22 cellular contexts compared by ENCODE assay signal in the genomic region with DNA sequence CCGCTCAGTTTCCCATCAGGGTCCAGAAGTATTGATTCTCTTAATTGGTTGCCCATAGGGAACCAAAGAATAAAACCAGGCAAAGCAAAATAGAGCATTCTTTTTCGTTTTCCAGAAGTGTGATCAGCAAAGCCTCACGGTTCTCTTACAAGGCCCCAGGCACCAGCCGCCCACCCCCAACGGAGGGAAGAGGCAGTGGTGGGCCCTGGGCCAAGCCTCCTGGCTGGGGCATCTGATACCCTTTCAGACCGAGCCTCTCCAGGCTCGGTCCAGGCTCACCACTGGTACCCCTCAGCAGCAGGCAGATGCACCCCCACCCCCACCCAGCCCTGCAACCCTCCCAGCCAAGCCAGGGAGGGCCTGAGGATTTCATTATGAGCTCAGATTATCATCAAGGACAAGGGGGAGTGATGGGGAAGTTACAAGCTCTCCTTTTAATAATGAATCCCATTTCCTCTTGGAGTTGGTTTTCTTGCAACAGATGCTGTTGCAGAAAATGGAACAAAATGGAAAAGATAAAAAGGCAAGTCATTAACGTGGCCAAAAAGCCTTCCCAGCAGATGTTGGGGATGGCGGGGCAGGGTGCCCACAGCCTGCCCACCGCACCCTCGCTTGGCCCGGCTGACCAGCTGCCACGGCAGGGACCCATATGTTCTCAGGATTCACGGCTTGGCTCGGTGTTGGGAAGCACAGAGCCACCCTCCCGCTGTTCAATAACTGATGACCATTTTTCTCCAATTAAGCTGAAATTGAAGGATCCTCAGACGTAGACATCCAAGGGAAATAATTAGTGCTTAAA. TPM values are rescaled to one million over a fixed set of nuclear protein-coding genes. Genes with fewer than 3 reads are reported as not detected.
"Had no signal": no experiment of that assay in that cellular context is flagged by ENCODE, and none has a peak within 500 bp of the region (broad histone marks: within the 10 kb centered on the region; RNA-seq: fewer than 3 reads in every experiment).

No MANE protein-coding gene starts in this region.

- H3K9me3 ChIP-seq: heart right ventricle, neutrophil, ovary, right atrium auricular region, sigmoid colon, stomach, thoracic aorta had no signal

- H3K4me3 ChIP-seq: coronary artery, heart right ventricle, ovary, right atrium auricular region, sigmoid colon, skin epidermis, stomach, thoracic aorta had no signal

- H3K27ac Mint-ChIP-seq: endodermal cell; naive thymus-derived CD4-positive, alpha-beta T cell; nephron progenitor cell; stimulated activated naive B cell treated with anti-CD40 and anti-IgM and Interleukin-4, amounts not matched to agents 10 μg/mL and 1 μg/mL and 100 μg/mL, for 72 hours had no signal

- ATAC-seq: heart right ventricle; left lobe of liver; naive thymus-derived CD4-positive, alpha-beta T cell; stimulated activated naive B cell treated with anti-CD40 and anti-IgM and Interleukin-4, amounts not matched to agents 10 μg/mL and 1 μg/mL and 100 μg/mL, for 72 hours had no signal

- H3K27me3 ChIP-seq: neutrophil, ovary, right atrium auricular region had no signal

- H3K36me3 Mint-ChIP-seq: naive thymus-derived CD4-positive, alpha-beta T cell; stimulated activated naive B cell treated with anti-CD40 and anti-IgM and Interleukin-4, amounts not matched to agents 10 μg/mL and 1 μg/mL and 100 μg/mL, for 72 hours had no signal

- H3K4me3 Mint-ChIP-seq: endodermal cell; naive thymus-derived CD4-positive, alpha-beta T cell; nephron progenitor cell had no signal

- H3K4me1 ChIP-seq: heart right ventricle, right atrium auricular region, sigmoid colon, stomach had no signal

- H3K4me1 Mint-ChIP-seq: endodermal cell; naive thymus-derived CD4-positive, alpha-beta T cell; stimulated activated naive B cell treated with anti-CD40 and anti-IgM and Interleukin-4, amounts not matched to agents 10 μg/mL and 1 μg/mL and 100 μg/mL, for 72 hours had no signal

- H3K9me3 Mint-ChIP-seq: endodermal cell; naive thymus-derived CD4-positive, alpha-beta T cell; nephron progenitor cell; stimulated activated naive B cell treated with anti-CD40 and anti-IgM and Interleukin-4, amounts not matched to agents 10 μg/mL and 1 μg/mL and 100 μg/mL, for 72 hours had no signal

- DNase-seq: effector CD4-positive, alpha-beta T cell; endodermal cell; foreskin melanocyte; heart right ventricle; hypothalamus; islet precursor cell; mammary epithelial cell; naive thymus-derived CD4-positive, alpha-beta T cell; nephron progenitor cell; ovary; sigmoid colon; stimulated activated CD4-positive, alpha-beta T cell treated with anti-CD3 and anti-CD28 coated beads, Interleukin-2, amount 100 ng/mL, for 24 hours; stimulated activated CD4-positive, alpha-beta T cell treated with anti-CD3 and anti-CD28 coated beads, Interleukin-4, amount 100 ng/mL, for 4 hours; stimulated activated naive B cell treated with anti-CD40 and anti-IgM and Interleukin-4, amounts not matched to agents 10 μg/mL and 1 μg/mL and 100 μg/mL, for 72 hours; stomach; trophoblast cell had no signal

- H3K27ac ChIP-seq: coronary artery, heart right ventricle, neutrophil, ovary, right atrium auricular region, sigmoid colon, skin epidermis, stomach, thoracic aorta had no signal

- H3K36me3 ChIP-seq: heart right ventricle, neutrophil, ovary, right atrium auricular region, sigmoid colon, stomach, thoracic aorta had no signal

RNA-seq across cellular contexts. Expression of a gene that starts 45.9 kb away (rescaled TPM):
- polyA plus RNA-seq: naive thymus-derived CD4-positive, alpha-beta T cell had no signal
